In the genomic region with DNA sequence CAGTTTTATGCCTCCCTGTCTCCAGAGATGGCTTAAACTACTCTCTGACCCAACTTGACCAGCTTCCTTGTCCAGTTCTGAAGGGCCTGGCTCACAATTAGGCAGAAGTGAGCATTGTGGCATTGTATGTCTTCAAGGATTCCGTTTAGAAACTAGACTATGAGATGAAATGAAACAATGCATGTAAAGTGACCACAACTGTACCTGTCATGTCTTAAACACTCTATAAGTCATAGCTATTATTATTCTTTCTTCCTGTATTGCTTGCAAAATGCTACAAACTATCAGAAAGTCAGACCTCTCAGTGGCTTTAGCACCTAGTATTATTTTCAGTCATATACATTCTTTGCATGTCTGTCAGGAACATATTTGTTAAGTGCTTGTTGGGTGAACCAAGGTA, we compare ENCODE assay signal across 11 cellular contexts.
DNase-seq lines count a peak whose midpoint lies in the region; ATAC-seq and TF ChIP-seq lines count a peak whose summit lies in the region.
"Had no signal": no experiment of that assay in that cellular context is flagged by ENCODE, and none has a peak within 500 bp of the region (broad histone marks: within the 10 kb centered on the region; RNA-seq: fewer than 3 reads in every experiment).

No MANE protein-coding gene starts in this region.

- ATAC-seq in GM19043 (IDR thresholded peaks at IDR 0.05; ENCODE audit: low read depth, unreplicated experiment) (peak; percentile 93), HG02642 (IDR thresholded peaks at IDR 0.05; ENCODE audit: poor library complexity, unreplicated experiment) (peak; percentile 86), HG03521 (IDR thresholded peaks at IDR 0.05; ENCODE audit: unreplicated experiment) (peak; percentile 98), T-cell (replicated peaks in 1 of 4) (no peak)

- POLR2A ChIA-PET in T-cell (lab: Charles Lee) = no interaction called here

- no peak overlapping the region for H3K4me3 Mint-ChIP-seq in T-cell

- no peaks in the 10 kb centered on the region for H3K9me3 Mint-ChIP-seq in T-cell

- H3K4me1 Mint-ChIP-seq in T-cell = peaks cover 53 to 64% (median 61%) of the 10 kb centered on the region in 3 donors

- CTCF ChIA-PET in T-cell (lab: Charles Lee) = interaction anchor here (0.7 to 1.7 kb wide), 7 partner anchors 12 to 912 kb away, joined by 3 to 9 read pairs (median 3); a partner anchor contains a TSS

- DNase-seq in GM10266 (ENCODE audit: extremely low spot score) = peak; percentile 58
- DNase-seq in GM03348 (ENCODE audit: low spot score) = no peak
- no peak for DNase-seq in activated naive CD4-positive, alpha-beta T cell treated with anti-CD3 and anti-CD28 coated beads, Interleukin-2, amount 50 U/mL, for 16 hours
- no peak for DNase-seq in T-cell
- no peak for DNase-seq in DMS79 (lab: John Stamatoyannopoulos, UW)
- DNase-seq: H7, NCI-H1417 treated with DMSO at 0.1 percent for 48 hours, nucleus accumbens had no signal

- TF ChIP-seq CTCF in GM10266 (IDR thresholded peaks at IDR 0.05; ENCODE audit: control insufficient read depth, insufficient read depth, low read depth, missing control alignments) = no peak

- H3K36me3 Mint-ChIP-seq in T-cell = peaks cover 28% of the 10 kb centered on the region

- H3K27me3 Mint-ChIP-seq in T-cell = no peaks in the 10 kb centered on the region

- peak overlapping the region in 1 of 2 donors; percentile 39 for H3K27ac Mint-ChIP-seq in T-cell

Comparison
In these comparisons a context has a peak if more than half of its experiments do, and no peak if none do; other contexts are left out.
1. ATAC-seq: peak in GM19043 (single experiment), HG02642 (single experiment) and HG03521 (single experiment); none in T-cell (0 of 4).